ENCODE assay signal across 23 cellular contexts in the genomic region with DNA sequence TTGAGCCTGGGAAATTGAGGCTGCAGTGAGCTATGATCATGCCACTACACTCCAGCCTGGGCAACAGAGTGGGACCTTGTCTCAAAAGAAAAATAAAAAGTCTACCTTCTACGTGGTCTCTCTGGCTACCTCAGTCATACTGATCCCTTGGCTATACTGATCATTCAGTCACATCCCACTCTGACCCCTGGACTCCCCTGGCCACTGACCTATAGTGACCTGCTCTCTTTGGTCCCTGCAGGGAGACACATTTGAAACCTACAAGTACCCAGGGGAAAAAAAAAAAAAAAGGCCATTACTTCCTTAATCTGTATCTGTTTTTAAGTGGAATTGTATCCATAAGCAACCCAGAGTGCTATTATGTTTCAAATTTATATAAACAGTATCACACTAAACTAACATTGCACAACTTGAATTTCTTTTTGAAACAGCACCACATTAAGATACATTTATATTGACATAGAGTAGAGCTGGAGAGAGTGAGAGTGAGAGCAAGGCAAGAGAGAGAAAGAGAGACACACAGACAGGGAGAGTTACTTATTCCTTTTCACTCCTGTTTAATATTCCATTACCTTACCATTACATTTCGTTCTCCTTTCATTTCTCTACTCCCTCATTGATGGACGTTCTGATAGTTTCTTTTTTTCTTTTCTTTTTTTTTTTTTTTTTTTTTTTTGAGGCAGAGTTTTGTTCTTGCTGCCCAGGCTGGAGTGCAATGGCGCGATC. TPM values are rescaled to one million over a fixed set of nuclear protein-coding genes. Genes with fewer than 3 reads are reported as not detected.
DNase-seq lines count a peak whose midpoint lies in the region; ATAC-seq lines count a peak whose summit lies in the region.
"Had no signal": no experiment of that assay in that cellular context is flagged by ENCODE, and none has a peak within 500 bp of the region (broad histone marks: within the 10 kb centered on the region; RNA-seq: fewer than 3 reads in every experiment).

No MANE protein-coding gene starts in this region.

- H3K4me3 ChIP-seq in adipocyte (ENCODE audit: low read length) = no peak overlapping the region
- no peak overlapping the region for H3K4me3 ChIP-seq in aorta (ENCODE audit: low read length in 2 of 2)
- H3K4me3 ChIP-seq: BLaER1 treated with 17β-estradiol and CSF1 and Interleukin-3, amounts not matched to agents 10 nM and 100 nM; GM23248; PC-9; SJSA1 had no signal

- H3K27me3 ChIP-seq in adipocyte (replicated peaks; ENCODE audit: control insufficient read depth, insufficient read depth, low read length) (no peaks in the 10 kb centered on the region), aorta (ENCODE audit: control insufficient read depth in 1 of 2, insufficient read depth in 2 of 2, low read length in 1 of 2) (no peaks in the 10 kb centered on the region)
- H3K27me3 ChIP-seq: BLaER1 treated with 17β-estradiol and CSF1 and Interleukin-3, amounts not matched to agents 10 nM and 100 nM; SJSA1 had no signal

- no peaks in the 10 kb centered on the region for H3K36me3 Mint-ChIP-seq in activated CD4-positive, alpha-beta T cell treated with anti-CD3 and anti-CD28 coated beads, Interleukin-2, amount 10 ng/mL, durations not matched to agents 24 days and 14 days (ENCODE audit: low read depth)
- no peaks in the 10 kb centered on the region for H3K36me3 Mint-ChIP-seq in stimulated activated memory B cell treated with anti-CD40 and anti-IgM and Interleukin-4, amounts not matched to agents 10 μg/mL and 1 μg/mL and 100 μg/mL, for 72 hours

- no peak overlapping the region for H3K9ac ChIP-seq in adipocyte (ENCODE audit: low read length)
- H3K9ac ChIP-seq: BLaER1 treated with 17β-estradiol and CSF1 and Interleukin-3, amounts not matched to agents 10 nM and 100 nM; GM23248 had no signal

- H3K27ac Mint-ChIP-seq in activated CD4-positive, alpha-beta T cell treated with anti-CD3 and anti-CD28 coated beads, Interleukin-2, amount 10 ng/mL, durations not matched to agents 24 days and 14 days = peak overlapping the region; percentile 22
- no peak overlapping the region for H3K27ac Mint-ChIP-seq in stimulated activated memory B cell treated with anti-CD40 and anti-IgM and Interleukin-4, amounts not matched to agents 10 μg/mL and 1 μg/mL and 100 μg/mL, for 72 hours
- H3K27ac Mint-ChIP-seq: CD4-positive, alpha-beta T cell; H9; HFFc6 had no signal

- intact Hi-C loops in activated CD4-positive, alpha-beta T cell treated with anti-CD3 and anti-CD28 coated beads, Interleukin-2, amount 10 ng/mL, durations not matched to agents 24 days and 14 days (cut with micrococcal nuclease) = no loop called here
- intact Hi-C loops in aorta (cut with DNase I) = no loop called here

- H3K36me3 ChIP-seq in adipocyte (ENCODE audit: control insufficient read depth, insufficient read depth, low read length, severe bottlenecking) = no peaks in the 10 kb centered on the region
- no peaks in the 10 kb centered on the region for H3K36me3 ChIP-seq in aorta (ENCODE audit: control insufficient read depth in 1 of 2, insufficient read depth in 2 of 2, low read length in 1 of 2)
- H3K36me3 ChIP-seq: BLaER1 treated with 17β-estradiol and CSF1 and Interleukin-3, amounts not matched to agents 10 nM and 100 nM; SJSA1 had no signal

- no peak for DNase-seq in activated CD4-positive, alpha-beta T cell treated with anti-CD3 and anti-CD28 coated beads, Interleukin-2, amount 10 ng/mL, durations not matched to agents 24 days and 14 days
- no peak for DNase-seq in activated CD4-positive, alpha-beta T cell treated with anti-CD3 and anti-CD28 coated beads for 48 hours
- peak; percentile 58 for DNase-seq in adipocyte (ENCODE audit: low read depth)
- DNase-seq in left lobe of liver (ENCODE audit: low spot score) = no peak
- DNase-seq in aorta = no peak
- no peak for DNase-seq in SHP77 treated with DMSO at 0.1 percent for 48 hours (lab: John Stamatoyannopoulos, UW)
- DNase-seq: CD4-positive, alpha-beta T cell; DND-41; GM23248; H9; HFFc6; NCI-H1092; NCI-H1417 treated with DMSO at 0.1 percent for 48 hours; NCI-H1694 treated with DMSO at 0.1 percent for 48 hours; NCI-H446 treated with DMSO at 0.1 percent for 48 hours; NCI-H526 had no signal

- H3K9me3 Mint-ChIP-seq in activated CD4-positive, alpha-beta T cell treated with anti-CD3 and anti-CD28 coated beads, Interleukin-2, amount 10 ng/mL, durations not matched to agents 24 days and 14 days = no peaks in the 10 kb centered on the region
- H3K9me3 Mint-ChIP-seq in stimulated activated memory B cell treated with anti-CD40 and anti-IgM and Interleukin-4, amounts not matched to agents 10 μg/mL and 1 μg/mL and 100 μg/mL, for 72 hours = peaks cover 2% of the 10 kb centered on the region
- H3K9me3 Mint-ChIP-seq: CD4-positive, alpha-beta T cell; H9; HFFc6 had no signal

- 78 to 83% methylated on average over 5 of the region's 5 CpGs for WGBS in aorta, 2 donors

- peak; percentile 34 for ATAC-seq in left lobe of liver
- no peak for ATAC-seq in stimulated activated memory B cell treated with anti-CD40 and anti-IgM and Interleukin-4, amounts not matched to agents 10 μg/mL and 1 μg/mL and 100 μg/mL, for 72 hours
- ATAC-seq in aorta (ENCODE audit: low FRiP score) = no peak
- ATAC-seq: Right ventricle myocardium inferior had no signal

- H3K4me1 ChIP-seq in adipocyte (ENCODE audit: control insufficient read depth, insufficient read depth, low read length) (no peaks in the 10 kb centered on the region), aorta (ENCODE audit: control insufficient read depth in 1 of 2, insufficient read depth in 2 of 2, low read length in 2 of 2) (no peaks in the 10 kb centered on the region)
- H3K4me1 ChIP-seq: SJSA1 had no signal

- no peak overlapping the region for H3K4me3 Mint-ChIP-seq in activated CD4-positive, alpha-beta T cell treated with anti-CD3 and anti-CD28 coated beads, Interleukin-2, amount 10 ng/mL, durations not matched to agents 24 days and 14 days
- H3K4me3 Mint-ChIP-seq in stimulated activated memory B cell treated with anti-CD40 and anti-IgM and Interleukin-4, amounts not matched to agents 10 μg/mL and 1 μg/mL and 100 μg/mL, for 72 hours = no peak overlapping the region
- H3K4me3 Mint-ChIP-seq: CD4-positive, alpha-beta T cell; H9; HFFc6 had no signal

- no peak overlapping the region for H3K27ac ChIP-seq in aorta (ENCODE audit: low read depth in 1 of 2, low read length in 2 of 2)
- H3K27ac ChIP-seq: BLaER1 treated with 17β-estradiol and CSF1 and Interleukin-3, amounts not matched to agents 10 nM and 100 nM; GM23248; PC-9; SJSA1 had no signal

- H3K27me3 Mint-ChIP-seq in activated CD4-positive, alpha-beta T cell treated with anti-CD3 and anti-CD28 coated beads, Interleukin-2, amount 10 ng/mL, durations not matched to agents 24 days and 14 days = peaks cover 2% of the 10 kb centered on the region
- no peaks in the 10 kb centered on the region for H3K27me3 Mint-ChIP-seq in stimulated activated memory B cell treated with anti-CD40 and anti-IgM and Interleukin-4, amounts not matched to agents 10 μg/mL and 1 μg/mL and 100 μg/mL, for 72 hours
- H3K27me3 Mint-ChIP-seq: CD4-positive, alpha-beta T cell had no signal

- peaks cover 12% of the 10 kb centered on the region for H3K4me1 Mint-ChIP-seq in activated CD4-positive, alpha-beta T cell treated with anti-CD3 and anti-CD28 coated beads, Interleukin-2, amount 10 ng/mL, durations not matched to agents 24 days and 14 days
- peaks cover 33% of the 10 kb centered on the region for H3K4me1 Mint-ChIP-seq in stimulated activated memory B cell treated with anti-CD40 and anti-IgM and Interleukin-4, amounts not matched to agents 10 μg/mL and 1 μg/mL and 100 μg/mL, for 72 hours
- H3K4me1 Mint-ChIP-seq: H9 had no signal

- no peaks in the 10 kb centered on the region for H3K9me3 ChIP-seq in adipocyte (ENCODE audit: control insufficient read depth, low read length)
- no peaks in the 10 kb centered on the region for H3K9me3 ChIP-seq in aorta (ENCODE audit: control insufficient read depth, low read length)
- H3K9me3 ChIP-seq: SJSA1 had no signal

RNA-seq across cellular contexts. Expression of a gene that starts 23.7 kb away (rescaled TPM):
- 30.3 and 30.6 TPM in 2 replicates for total RNA-seq in activated CD4-positive, alpha-beta T cell treated with anti-CD3 and anti-CD28 coated beads, Interleukin-2, amount 10 ng/mL, durations not matched to agents 24 days and 14 days
- total RNA-seq in left lobe of liver (67.3 TPM), aorta (10 to 100 TPM; 23.6 to 33.7 TPM)
- 10 to 100 TPM; 14.4 to 25.2 TPM for polyA plus RNA-seq in aorta
- total RNA-seq: GM23248, HFFc6, SJSA1 had no signal
- polyA plus RNA-seq: GM23248 had no signal

RNA-seq across cellular contexts. Expression of a gene that starts 36.1 kb away (rescaled TPM):
- total RNA-seq in activated CD4-positive, alpha-beta T cell treated with anti-CD3 and anti-CD28 coated beads, Interleukin-2, amount 10 ng/mL, durations not matched to agents 24 days and 14 days = not detected in 2 replicates
- total RNA-seq in left lobe of liver (0.63 TPM), aorta (not detected)
- not detected for polyA plus RNA-seq in aorta
- total RNA-seq: CD4-positive, alpha-beta T cell; GM23248; HFFc6; PC-9; Right ventricle myocardium inferior; RPMI7951; SJSA1 had no signal
- polyA plus RNA-seq: AG04450, GM23248 had no signal
